8 cellular contexts compared by ENCODE assay signal in the genomic region with DNA sequence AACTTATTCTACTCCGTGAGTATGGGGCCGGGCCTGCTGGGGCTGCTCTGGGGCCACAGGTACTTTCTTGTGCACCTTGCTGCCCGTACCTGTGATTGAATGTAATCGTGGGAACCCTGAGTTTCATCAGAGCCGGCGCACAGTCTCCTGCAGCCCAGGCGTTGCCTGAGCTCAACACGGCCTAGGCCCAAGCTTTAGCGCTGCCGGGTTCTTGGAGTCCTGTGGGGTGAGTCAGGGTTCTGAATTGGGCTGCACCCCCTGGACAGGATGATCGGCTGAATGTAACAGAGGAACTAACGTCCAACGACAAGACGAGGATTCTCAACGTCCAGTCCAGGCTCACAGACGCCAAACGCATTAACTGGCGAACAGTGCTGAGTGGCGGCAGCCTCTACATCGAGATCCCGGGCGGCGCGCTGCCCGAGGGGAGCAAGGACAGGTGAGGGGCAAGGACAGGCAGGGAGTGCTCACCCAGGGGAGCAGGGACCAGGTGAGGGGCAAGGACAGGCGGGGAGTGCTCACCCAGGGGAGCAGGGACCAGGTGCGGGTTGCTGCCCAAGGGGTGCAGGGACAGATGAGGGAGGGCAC. TPM values are rescaled to one million over a fixed set of nuclear protein-coding genes. Genes with fewer than 3 reads are reported as not detected.
DNase-seq lines count a peak whose midpoint lies in the region; ATAC-seq and TF ChIP-seq lines count a peak whose summit lies in the region.

No MANE protein-coding gene starts in this region.

- no peaks in the 10 kb centered on the region for H3K9me3 ChIP-seq in hepatocyte (ENCODE audit: low read depth)

- no peaks in the 10 kb centered on the region for H3K36me3 ChIP-seq in hepatocyte (replicated peaks; ENCODE audit: insufficient read depth, low read depth)

- peaks cover 47% of the 10 kb centered on the region for H3K4me1 Mint-ChIP-seq in activated naive CD4-positive, alpha-beta T cell treated with anti-CD3 and anti-CD28 coated beads, Interleukin-2, amount 10 ng/mL, durations not matched to agents 7 days and 5 days
- H3K4me1 Mint-ChIP-seq in stimulated activated effector memory CD8-positive, alpha-beta T cell treated with anti-CD3 and anti-CD28 coated beads, Interleukin-12 subunit alpha, Interleukin-12 subunit beta, amount 100 ng/mL, for 72 hours = peaks cover 42% of the 10 kb centered on the region

- H3K4me3 Mint-ChIP-seq in activated naive CD4-positive, alpha-beta T cell treated with anti-CD3 and anti-CD28 coated beads, Interleukin-2, amount 10 ng/mL, durations not matched to agents 7 days and 5 days = peak overlapping the region; percentile 87
- H3K4me3 Mint-ChIP-seq in stimulated activated effector memory CD8-positive, alpha-beta T cell treated with anti-CD3 and anti-CD28 coated beads, Interleukin-12 subunit alpha, Interleukin-12 subunit beta, amount 100 ng/mL, for 72 hours = peak overlapping the region; percentile 84

- peak overlapping the region; percentile 90 for H3K27ac Mint-ChIP-seq in activated naive CD4-positive, alpha-beta T cell treated with anti-CD3 and anti-CD28 coated beads, Interleukin-2, amount 10 ng/mL, durations not matched to agents 7 days and 5 days
- peak overlapping the region; percentile 95 for H3K27ac Mint-ChIP-seq in stimulated activated effector memory CD8-positive, alpha-beta T cell treated with anti-CD3 and anti-CD28 coated beads, Interleukin-12 subunit alpha, Interleukin-12 subunit beta, amount 100 ng/mL, for 72 hours

- WGBS in hepatocyte (ENCODE audit: low lambda C conversion rate, missing lambda C conversion rate) = 44% methylated on average over 27 of the region's 27 CpGs

- no peak overlapping the region for H2AFZ ChIP-seq in hepatocyte

- no peaks in the 10 kb centered on the region for H3K9me3 Mint-ChIP-seq in activated naive CD4-positive, alpha-beta T cell treated with anti-CD3 and anti-CD28 coated beads, Interleukin-2, amount 10 ng/mL, durations not matched to agents 7 days and 5 days
- no peaks in the 10 kb centered on the region for H3K9me3 Mint-ChIP-seq in stimulated activated effector memory CD8-positive, alpha-beta T cell treated with anti-CD3 and anti-CD28 coated beads, Interleukin-12 subunit alpha, Interleukin-12 subunit beta, amount 100 ng/mL, for 72 hours

- H3K27ac ChIP-seq in HL-60 (replicated peaks) = peak overlapping the region; percentile 97
- H3K27ac ChIP-seq in hepatocyte = peak overlapping the region; percentile 99

- ATAC-seq in stimulated activated effector memory CD8-positive, alpha-beta T cell treated with anti-CD3 and anti-CD28 coated beads, Interleukin-12 subunit alpha, Interleukin-12 subunit beta, amount 100 ng/mL, for 72 hours = no peak
- ATAC-seq in HG03159 (IDR thresholded peaks at IDR 0.05; ENCODE audit: unreplicated experiment) (no peak), HG03108 (IDR thresholded peaks at IDR 0.05; ENCODE audit: unreplicated experiment) (no peak)

- H3K79me2 ChIP-seq in hepatocyte = peaks cover 55% of the 10 kb centered on the region

- H3K36me3 Mint-ChIP-seq in activated naive CD4-positive, alpha-beta T cell treated with anti-CD3 and anti-CD28 coated beads, Interleukin-2, amount 10 ng/mL, durations not matched to agents 7 days and 5 days = peaks cover 23% of the 10 kb centered on the region
- H3K36me3 Mint-ChIP-seq in stimulated activated effector memory CD8-positive, alpha-beta T cell treated with anti-CD3 and anti-CD28 coated beads, Interleukin-12 subunit alpha, Interleukin-12 subunit beta, amount 100 ng/mL, for 72 hours = peaks cover 71% of the 10 kb centered on the region

- in situ Hi-C loops in ACHN (cut with HindIII; ENCODE audit: low pct_ligation_motif_present, low pct_unique_long_range_greater_than_20kb, low sequenced_read_pairs) = no loop called here

- no peaks in the 10 kb centered on the region for H3K9me2 ChIP-seq in hepatocyte (replicated peaks; ENCODE audit: insufficient read depth)

- H3K27me3 ChIP-seq in HL-60 (ENCODE audit: insufficient read depth, poor library complexity, severe bottlenecking) (no peaks in the 10 kb centered on the region), hepatocyte (no peaks in the 10 kb centered on the region)

- CTCF ChIA-PET in activated naive CD4-positive, alpha-beta T cell treated with anti-CD3 and anti-CD28 coated beads, Interleukin-2, amount 10 ng/mL, durations not matched to agents 7 days and 5 days (lab: Charles Lee) = interaction anchor here (0.8 to 3.1 kb wide), 6 partner anchors 9 to 36 kb away, joined by 3 to 16 read pairs (median 4); partner anchors contain the start of gene PLEKHJ1

- TF ChIP-seq CTCF in HL-60 (IDR thresholded peaks at IDR 0.05; ENCODE audit: insufficient read depth, low read length) = no peak
- no peak for TF ChIP-seq CTCF in hepatocyte (IDR thresholded peaks at IDR 0.05; ENCODE audit: poor library complexity)

- H3K27me3 Mint-ChIP-seq in activated naive CD4-positive, alpha-beta T cell treated with anti-CD3 and anti-CD28 coated beads, Interleukin-2, amount 10 ng/mL, durations not matched to agents 7 days and 5 days = peaks cover 3% of the 10 kb centered on the region

- DNase-seq in ACHN = peak; percentile 62
- DNase-seq in HL-60 (ENCODE audit: low read depth in 1 of 2, low spot score in 1 of 2) = peak in 1 of 2 experiments; percentile 41
- no peak for DNase-seq in activated naive CD4-positive, alpha-beta T cell treated with anti-CD3 and anti-CD28 coated beads, Interleukin-2, amount 10 ng/mL, durations not matched to agents 7 days and 5 days
- peak; percentile 43 for DNase-seq in hepatocyte (ENCODE audit: low spot score)
- DNase-seq in stimulated activated effector memory CD8-positive, alpha-beta T cell treated with anti-CD3 and anti-CD28 coated beads, Interleukin-12 subunit alpha, Interleukin-12 subunit beta, amount 100 ng/mL, for 72 hours (ENCODE audit: low spot score in 2 of 2) = no peak
- no peak for DNase-seq in Kasumi-1 (lab: John Stamatoyannopoulos, UW)

- H3K4me1 ChIP-seq in hepatocyte (ENCODE audit: insufficient read depth) = peaks cover 22% of the 10 kb centered on the region

- H3K4me2 ChIP-seq in hepatocyte = peak overlapping the region; percentile 99

- H3K4me3 ChIP-seq in HL-60 (replicated peaks; ENCODE audit: insufficient read depth, low read length) (peak overlapping the region; percentile 98), hepatocyte (peak overlapping the region; percentile 96)

- H4K20me1 ChIP-seq in hepatocyte (ENCODE audit: insufficient read depth, poor library complexity, severe bottlenecking) = peaks cover 56% of the 10 kb centered on the region

RNA-seq across cellular contexts. Expression of gene PEAK3, which starts 10.4 kb away (rescaled TPM):
- total RNA-seq in hepatocyte = not detected in 2 replicates
- 0.15 and 0.57 TPM in 2 replicates for polyA plus RNA-seq in hepatocyte

RNA-seq across cellular contexts. Expression of gene JSRP1, which starts 15.4 kb away (rescaled TPM):
- 0.30 TPM in 1 of 2 replicates, not detected in the other for total RNA-seq in hepatocyte
- 0.91 and 0.93 TPM in 2 replicates for polyA plus RNA-seq in hepatocyte

RNA-seq across cellular contexts. Expression of gene AMH, which starts 22.5 kb away (rescaled TPM):
- total RNA-seq in hepatocyte = 3.9 and 8.2 TPM in 2 replicates
- 20.9 and 22.3 TPM in 2 replicates for polyA plus RNA-seq in hepatocyte

RNA-seq across cellular contexts. Expression of gene SF3A2, which starts 35.0 kb away (rescaled TPM):
- total RNA-seq in hepatocyte = 17.9 and 21.2 TPM in 2 replicates
- polyA plus RNA-seq in hepatocyte = 75.3 and 81.1 TPM in 2 replicates

RNA-seq across cellular contexts. Expression of gene PLEKHJ1, which starts 35.5 kb away (rescaled TPM):
- 142 and 165 TPM in 2 replicates for total RNA-seq in hepatocyte
- polyA plus RNA-seq in hepatocyte = 190 and 207 TPM in 2 replicates

Comparison
In these comparisons a context has a peak if more than half of its experiments do, and no peak if none do; other contexts are left out.
1. DNase-seq: peak in ACHN (single experiment) and hepatocyte (single experiment); none in activated naive CD4-positive, alpha-beta T cell treated with anti-CD3 and anti-CD28 coated beads, Interleukin-2, amount 10 ng/mL, durations not matched to agents 7 days and 5 days (single experiment), stimulated activated effector memory CD8-positive, alpha-beta T cell treated with anti-CD3 and anti-CD28 coated beads, Interleukin-12 subunit alpha, Interleukin-12 subunit beta, amount 100 ng/mL, for 72 hours (0 of 2) and Kasumi-1 (0 of 2).